10 cellular contexts compared by ENCODE assay signal in the genomic region with DNA sequence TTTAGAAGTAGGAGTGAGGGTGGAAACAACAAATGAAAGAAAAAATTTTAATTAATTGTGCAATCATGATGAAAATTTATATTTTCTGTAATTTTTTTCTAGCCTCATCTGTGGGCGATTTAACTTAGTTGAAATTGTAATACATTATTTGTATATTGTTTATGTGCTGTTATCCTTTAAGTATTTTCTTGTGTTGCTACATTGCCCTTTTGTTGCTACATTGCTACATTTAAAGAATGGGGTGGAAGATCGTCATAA.
DNase-seq lines count a peak whose midpoint lies in the region; ATAC-seq and TF ChIP-seq lines count a peak whose summit lies in the region.
"Had no signal": no experiment of that assay in that cellular context is flagged by ENCODE, and none has a peak within 500 bp of the region (broad histone marks: within the 10 kb centered on the region; RNA-seq: fewer than 3 reads in every experiment).

No MANE protein-coding gene starts in this region.

- H3K27me3 ChIP-seq in BLaER1: no peaks in the 10 kb centered on the region
- no peaks in the 10 kb centered on the region for H3K27me3 ChIP-seq in PC-9 (ENCODE audit: insufficient read depth, low read depth)
- no peaks in the 10 kb centered on the region for H3K27me3 ChIP-seq in endocrine pancreas (ENCODE audit: control insufficient read depth, insufficient read depth, low read length)
- H3K27me3 ChIP-seq: tibial artery had no signal

- peak overlapping the region; percentile 85 for H3K9ac ChIP-seq in BLaER1
- H3K9ac ChIP-seq in endocrine pancreas (ENCODE audit: control insufficient read depth, insufficient read depth, low read length): peak overlapping the region; percentile 32

- peaks cover 39% of the 10 kb centered on the region; the same call in 1 of the 2 replicates for H3F3A ChIP-seq in PC-9 (ENCODE audit: insufficient read depth, low read depth)

- no peaks in the 10 kb centered on the region for H3K9me2 ChIP-seq in PC-9 (ENCODE audit: insufficient read depth)

- BruUV-seq in PC-9 (replicated peaks; lab: Mats Ljungman, UMichigan): no TSS peak

- H3K9me3 ChIP-seq in BLaER1 (peaks cover 31% of the 10 kb centered on the region), PC-9 (ENCODE audit: insufficient read depth, low read depth) (peaks cover 7% of the 10 kb centered on the region), endocrine pancreas (ENCODE audit: control insufficient read depth, low read length) (peaks cover 3% of the 10 kb centered on the region)

- peaks cover 28% of the 10 kb centered on the region for H3K79me2 ChIP-seq in PC-9 (ENCODE audit: low read depth)

- peak overlapping the region; percentile 58; the same call in 1 of the 2 replicates for H3K4me3 ChIP-seq in BLaER1
- peak overlapping the region; percentile 36; the same call in 1 of the 2 replicates for H3K4me3 ChIP-seq in GM08714 (ENCODE audit: low read length)
- H3K4me3 ChIP-seq in PC-9: no peak overlapping the region
- H3K4me3 ChIP-seq in endocrine pancreas (ENCODE audit: control insufficient read depth, insufficient read depth, low read length): no peak overlapping the region

- no peak for DNase-seq in PC-9
- DNase-seq in mesenteric fat pad (ENCODE audit: low spot score): no peak
- DNase-seq in KG1 (lab: John Stamatoyannopoulos, UW): no peak
- no peak for DNase-seq in HUDEP-2 (lab: John Stamatoyannopoulos, UW; ENCODE audit: unreplicated experiment in 76 of 76)

- intact Hi-C loops in PC-9 (cut with micrococcal nuclease; ENCODE audit: unreplicated experiment): loop anchor here (1.0 to 5.0 kb wide), 2 partner anchors 176 to 343 kb away; a partner anchor contains a TSS

- H3K27ac ChIP-seq in BLaER1 (peak overlapping the region; percentile 97), PC-9 (no peak overlapping the region)
- H3K27ac ChIP-seq: RWPE1, tibial artery had no signal

- POLR2A ChIA-PET in PC-9 (lab: Charles Lee; ENCODE audit: unreplicated experiment): no interaction called here

- H3K4me2 ChIP-seq in BLaER1 (peak overlapping the region; percentile 87), PC-9 (peak overlapping the region; percentile 73; the same call in 1 of the 2 replicates)

- H2AFZ ChIP-seq in PC-9: no peak overlapping the region

- TF ChIP-seq CTCF in PC-9 (conservative IDR thresholded peaks at IDR 0.05): no peak

- H3K36me3 ChIP-seq in BLaER1 (peaks cover 11% of the 10 kb centered on the region; the same call in 1 of the 2 replicates), PC-9 (ENCODE audit: low read depth) (peaks cover 17% of the 10 kb centered on the region), endocrine pancreas (ENCODE audit: control insufficient read depth, insufficient read depth, low read length) (peaks cover 2% of the 10 kb centered on the region)
- H3K36me3 ChIP-seq: tibial artery had no signal

- H3K4me1 ChIP-seq in BLaER1: peaks cover 64% of the 10 kb centered on the region
- H3K4me1 ChIP-seq in PC-9 (replicated peaks; ENCODE audit: insufficient read depth): peaks cover 41% of the 10 kb centered on the region
- H3K4me1 ChIP-seq in endocrine pancreas (ENCODE audit: control insufficient read depth, insufficient read depth, low read length): peaks cover 6% of the 10 kb centered on the region

- H4K20me1 ChIP-seq in BLaER1 (no peaks in the 10 kb centered on the region), PC-9 (ENCODE audit: insufficient read depth) (no peaks in the 10 kb centered on the region)

- ATAC-seq in HG02870 (IDR thresholded peaks at IDR 0.05; ENCODE audit: unreplicated experiment): no peak

- CTCF ChIA-PET in PC-9 (lab: Charles Lee): interaction anchor here (0.5 to 0.7 kb wide), 2 partner anchors 47 to 263 kb away, joined by 3 to 5 read pairs; no protein-coding TSS in a partner anchor

Comparison
In these comparisons a context has a peak if more than half of its experiments do, and no peak if none do; other contexts are left out.
1. H3K4me3 ChIP-seq: peak in BLaER1 (single experiment) and GM08714 (single experiment); none in PC-9 (single experiment) and endocrine pancreas (single experiment).